In genomic region chr1:36866168-36866814, GRCh38 we compare ENCODE assay signal across 20 cellular contexts.
"Had no signal": no experiment of that assay in that cellular context is flagged by ENCODE, and none has a peak within 500 bp of the region (broad histone marks: within the 10 kb centered on the region; RNA-seq: fewer than 3 reads in every experiment).

No MANE protein-coding gene starts in this region.

- H3K27me3 ChIP-seq: transverse colon, vagina had no signal

- H3K27me3 Mint-ChIP-seq: activated CD4-positive, alpha-beta T cell treated with anti-CD3 and anti-CD28 coated beads for 36 hours had no signal

- H3K9me3 Mint-ChIP-seq: endodermal cell; nephron; stimulated activated naive CD8-positive, alpha-beta T cell treated with anti-CD3 and anti-CD28 coated beads, Interleukin-15, Interleukin-2, amounts not matched to agents 100 ng/mL and 50 ng/mL, for 24 hours; T-helper 2 cell treated with Interferon-gamma antibody and Interleukin-4, amounts not matched to agents 5 μg/mL and 100 μg/mL, for 36 hours; WTC11 had no signal

- DNase-seq: activated CD4-positive, alpha-beta T cell treated with anti-CD3 and anti-CD28 coated beads for 36 hours; activated CD4-positive, alpha-beta T cell treated with anti-CD3 and anti-CD28 coated beads, Interleukin-2, amount 50 U/mL, for 48 hours; activated gamma-delta T cell treated with Interleukin-2 at 50 U/mL for 16 hours; endodermal cell; erythroblast; gastrocnemius medialis; heart left ventricle; left cardiac atrium; mammary epithelial cell; midbrain; stimulated activated CD4-positive, alpha-beta T cell treated with anti-CD3 and anti-CD28 coated beads, Interleukin-15, amount 100 ng/mL, for 24 hours; stimulated activated CD4-positive, alpha-beta T cell treated with anti-CD3 and anti-CD28 coated beads, Interleukin-2, amount 100 ng/mL, for 48 hours; transverse colon had no signal

- H3K4me1 Mint-ChIP-seq: activated CD4-positive, alpha-beta T cell treated with anti-CD3 and anti-CD28 coated beads for 36 hours had no signal

- H3K4me1 ChIP-seq: gastrocnemius medialis, heart left ventricle, transverse colon, vagina had no signal

- H3K36me3 Mint-ChIP-seq: activated naive CD8-positive, alpha-beta T cell; WTC11 had no signal

- H3K27ac Mint-ChIP-seq: activated CD4-positive, alpha-beta T cell treated with anti-CD3 and anti-CD28 coated beads for 36 hours; activated naive CD8-positive, alpha-beta T cell; endodermal cell; nephron; stimulated activated naive CD8-positive, alpha-beta T cell treated with anti-CD3 and anti-CD28 coated beads, Interleukin-15, Interleukin-2, amounts not matched to agents 100 ng/mL and 50 ng/mL, for 24 hours; T-helper 2 cell treated with Interferon-gamma antibody and Interleukin-4, amounts not matched to agents 5 μg/mL and 100 μg/mL, for 36 hours; WTC11 had no signal

- H3K4me3 ChIP-seq: gastrocnemius medialis, heart left ventricle, skin epidermis, transverse colon, vagina had no signal

- ATAC-seq: activated CD4-positive, alpha-beta T cell treated with anti-CD3 and anti-CD28 coated beads for 36 hours; gastrocnemius medialis; heart left ventricle; left cardiac atrium; WTC11 had no signal

- H3K9me3 ChIP-seq: gastrocnemius medialis, heart left ventricle, transverse colon, vagina had no signal

- H3K36me3 ChIP-seq: gastrocnemius medialis, heart left ventricle, transverse colon, vagina had no signal

- H3K27ac ChIP-seq: gastrocnemius medialis, skin epidermis, vagina had no signal

- H3K4me3 Mint-ChIP-seq: activated CD4-positive, alpha-beta T cell treated with anti-CD3 and anti-CD28 coated beads for 36 hours; activated naive CD8-positive, alpha-beta T cell; endodermal cell; nephron; stimulated activated naive CD8-positive, alpha-beta T cell treated with anti-CD3 and anti-CD28 coated beads, Interleukin-15, Interleukin-2, amounts not matched to agents 100 ng/mL and 50 ng/mL, for 24 hours; T-helper 2 cell treated with Interferon-gamma antibody and Interleukin-4, amounts not matched to agents 5 μg/mL and 100 μg/mL, for 36 hours; WTC11 had no signal
